ENCODE assay signal across 21 cellular contexts in genomic region chr10:92108120-92108519, GRCh38.
"Had no signal": no experiment of that assay in that cellular context is flagged by ENCODE, and none has a peak within 500 bp of the region (broad histone marks: within the 10 kb centered on the region; RNA-seq: fewer than 3 reads in every experiment).

No MANE protein-coding gene starts in this region.

- H3K27ac ChIP-seq: coronary artery, epithelial cell of prostate, esophagus squamous epithelium, lower lobe of right lung had no signal

- H3K36me3 ChIP-seq: gastrocnemius medialis, lower lobe of right lung had no signal

- H3K9me3 ChIP-seq: esophagus squamous epithelium, gastrocnemius medialis, heart right ventricle, left ventricle myocardium inferior, lower lobe of right lung had no signal

- H3K27me3 ChIP-seq: esophagus squamous epithelium, gastrocnemius medialis, heart right ventricle had no signal

- DNase-seq: effector CD8-positive, alpha-beta T cell; effector memory CD8-positive, alpha-beta T cell; endodermal cell; erythroblast; esophagus squamous epithelium; foreskin fibroblast; foreskin melanocyte; gastrocnemius medialis; glutamatergic neuron; head of caudate nucleus; heart right ventricle; hippocampal formation; left cardiac atrium; left ventricle myocardium inferior; lower lobe of right lung; mesenchymal stem cell; midbrain; naive thymus-derived CD4-positive, alpha-beta T cell had no signal

- ATAC-seq: effector memory CD8-positive, alpha-beta T cell; esophagus mucosa; lower lobe of right lung; naive thymus-derived CD4-positive, alpha-beta T cell had no signal

- H3K4me3 ChIP-seq: coronary artery, esophagus squamous epithelium, gastrocnemius medialis, heart right ventricle, left ventricle myocardium inferior, lower lobe of right lung had no signal
